16 cellular contexts compared by ENCODE assay signal in the genomic region with DNA sequence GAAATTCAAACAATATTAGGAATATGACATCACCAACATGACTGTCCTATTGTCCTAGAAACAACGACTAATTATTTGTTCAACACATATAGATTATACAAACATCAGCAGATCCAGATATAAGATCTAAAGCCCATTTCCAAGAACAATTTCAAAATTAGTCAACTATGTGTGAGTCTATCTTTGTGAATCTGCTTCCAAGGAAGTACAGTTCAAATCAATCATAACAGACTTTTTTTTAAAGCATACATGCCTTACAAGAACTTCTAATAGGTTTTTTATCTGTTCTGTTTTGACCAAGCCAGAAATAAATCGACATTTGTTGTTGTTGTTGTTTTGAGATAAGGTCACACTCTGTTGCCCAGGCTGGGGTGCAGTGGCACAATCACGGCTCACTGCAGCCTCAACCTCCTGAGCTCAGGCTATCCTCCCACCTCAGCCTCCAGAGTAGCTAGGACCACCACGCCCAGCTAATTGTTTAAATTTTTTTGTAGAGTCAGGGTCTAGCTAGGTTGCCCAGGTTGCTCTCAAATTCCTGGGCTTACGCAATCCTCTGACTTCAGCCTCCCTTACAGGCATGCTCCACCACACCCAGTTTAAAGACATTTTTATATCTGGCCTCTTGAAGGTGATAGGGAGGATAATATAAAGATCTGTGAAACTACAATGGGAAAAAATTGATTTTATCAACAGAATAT. TPM values are rescaled to one million over a fixed set of nuclear protein-coding genes. Genes with fewer than 3 reads are reported as not detected.
A peak's percentile ranks its signal among the peaks of the same experiment; 100 is the strongest.
DNase-seq lines count a peak whose midpoint lies in the region; ATAC-seq and TF ChIP-seq lines count a peak whose summit lies in the region.
"Had no signal": no experiment of that assay in that cellular context is flagged by ENCODE, and none has a peak within 500 bp of the region (broad histone marks: within the 10 kb centered on the region; RNA-seq: fewer than 3 reads in every experiment).

No MANE protein-coding gene starts in this region.

- peaks cover 0 to 6% of the 10 kb centered on the region in 2 donors for H3K36me3 Mint-ChIP-seq in activated naive CD4-positive, alpha-beta T cell treated with anti-CD3 and anti-CD28 coated beads, Interleukin-2, amount 50 U/mL, for 72 hours
- H3K36me3 Mint-ChIP-seq in T-cell: peaks cover 3% of the 10 kb centered on the region

- peak overlapping the region; percentile 49 for H3K27ac ChIP-seq in substantia nigra (ENCODE audit: low read depth, low read length, poor library complexity, severe bottlenecking)
- H3K27ac ChIP-seq: vagina, VCaP had no signal

- no peak for TF ChIP-seq CTCF in fibroblast of mammary gland (conservative IDR thresholded peaks at IDR 0.05; ENCODE audit: control insufficient read depth, insufficient read depth, low read depth, low read length)

- H3K4me3 Mint-ChIP-seq in T-cell: no peak overlapping the region
- H3K4me3 Mint-ChIP-seq: H9 had no signal

- H3K4me3 ChIP-seq in fibroblast of mammary gland (ENCODE audit: control insufficient read depth, low read depth, low read length): no peak overlapping the region
- H3K4me3 ChIP-seq: vagina had no signal

- CTCF ChIA-PET in T-cell (lab: Charles Lee): interaction anchor here in 1 of 2 donors (0.7 kb wide), 1 partner anchor 23 kb away, joined by 3 read pairs; no protein-coding TSS in a partner anchor

- peak overlapping the region; percentile 83 for H3K27ac Mint-ChIP-seq in activated naive CD4-positive, alpha-beta T cell treated with anti-CD3 and anti-CD28 coated beads, Interleukin-2, amount 50 U/mL, for 72 hours
- H3K27ac Mint-ChIP-seq in T-cell: peak overlapping the region; percentile 22 to 49

- H3K27me3 Mint-ChIP-seq in T-cell: no peaks in the 10 kb centered on the region

- peak; percentile 10 to 42 for ATAC-seq in activated naive CD4-positive, alpha-beta T cell treated with anti-CD3 and anti-CD28 coated beads, Interleukin-2, amount 50 U/mL, for 72 hours
- ATAC-seq in T-cell (replicated peaks in 1 of 4) (no peak), HG03135 (IDR thresholded peaks at IDR 0.05; ENCODE audit: unreplicated experiment) (no peak), HG03159 (IDR thresholded peaks at IDR 0.05; ENCODE audit: unreplicated experiment) (no peak)

- POLR2A ChIA-PET in T-cell (lab: Charles Lee): no interaction called here

- H3K9me3 Mint-ChIP-seq in activated naive CD4-positive, alpha-beta T cell treated with anti-CD3 and anti-CD28 coated beads, Interleukin-2, amount 50 U/mL, for 72 hours: peaks cover 0 to 6% of the 10 kb centered on the region in 2 donors
- H3K9me3 Mint-ChIP-seq in T-cell: no peaks in the 10 kb centered on the region
- H3K9me3 Mint-ChIP-seq: H9 had no signal

- no peak for DNase-seq in activated naive CD4-positive, alpha-beta T cell treated with anti-CD3 and anti-CD28 coated beads, Interleukin-2, amount 50 U/mL, for 72 hours (ENCODE audit: low spot score in 2 of 2)
- DNase-seq in activated naive CD4-positive, alpha-beta T cell (lab: John Stamatoyannopoulos, UW): no peak
- DNase-seq in T-cell (no peak), fibroblast of mammary gland (ENCODE audit: low read depth) (peak; percentile 12), substantia nigra (lab: John Stamatoyannopoulos, UW) (no peak), MV-4-11 (lab: John Stamatoyannopoulos, UW) (no peak)
- DNase-seq: activated gamma-delta T cell, DMS79, H9, left cardiac atrium, NCI-H1417, occipital lobe had no signal

- H3K4me1 Mint-ChIP-seq in T-cell: peaks cover 56 to 71% (median 69%) of the 10 kb centered on the region in 3 donors

RNA-seq across cellular contexts. Expression of gene DENND5A, which starts 54.8 kb away (rescaled TPM):
- 10 to 100 TPM; 66.4 to 94.0 TPM for total RNA-seq in activated naive CD4-positive, alpha-beta T cell treated with anti-CD3 and anti-CD28 coated beads, Interleukin-2, amount 50 U/mL, for 72 hours
- total RNA-seq in T-cell: 100 to 1,000 TPM in 2 of 5 donors, 10 to 100 TPM in 3; 57.8 to 151 (median 84.2) TPM

Comparison
In these comparisons a context has a peak if more than half of its experiments do, and no peak if none do; other contexts are left out.
1. ATAC-seq: peak in activated naive CD4-positive, alpha-beta T cell treated with anti-CD3 and anti-CD28 coated beads, Interleukin-2, amount 50 U/mL, for 72 hours (2 of 2); none in T-cell (0 of 4), HG03135 (single experiment) and HG03159 (single experiment).